In genomic region chrX:134933911-134934310, GRCh38 we compare ENCODE assay signal across 20 cellular contexts. TPM values are rescaled to one million over a fixed set of nuclear protein-coding genes. Genes with fewer than 3 reads are reported as not detected.
DNase-seq lines count a peak whose midpoint lies in the region; ATAC-seq and TF ChIP-seq lines count a peak whose summit lies in the region.
"Had no signal": no experiment of that assay in that cellular context is flagged by ENCODE, and none has a peak within 500 bp of the region (broad histone marks: within the 10 kb centered on the region; RNA-seq: fewer than 3 reads in every experiment).

No MANE protein-coding gene starts in this region.

- no peak for TF ChIP-seq CTCF in endothelial cell (IDR thresholded peaks at IDR 0.05; ENCODE audit: unreplicated experiment)

- H3K9me3 Mint-ChIP-seq in dendritic cell treated with granulocyte-macrophage colony-stimulating factor and Interleukin-4, amounts not matched to agents 40 ng/mL and 50 ng/mL, for 4 days: no peaks in the 10 kb centered on the region
- H3K9me3 Mint-ChIP-seq in endothelial cell (ENCODE audit: unreplicated experiment): no peaks in the 10 kb centered on the region
- H3K9me3 Mint-ChIP-seq: activated B cell treated with CpG ODN at 0.5 μM for 24 hours; activated T-cell treated with anti-CD3 and anti-CD28 coated beads, Interleukin-2, amount 50 U/mL, for 4 hours; CD8-positive, alpha-beta T cell; naive B cell had no signal

- DNase-seq in G401 (ENCODE audit: low spot score) (peak; percentile 45), NCI-H1694 treated with DMSO at 0.1 percent for 48 hours (lab: John Stamatoyannopoulos, UW) (peak; percentile 81), myocyte (ENCODE audit: low read depth) (peak; percentile 87), H4 (ENCODE audit: low spot score) (no peak), endothelial cell (ENCODE audit: low spot score) (no peak)
- DNase-seq: activated B cell treated with CpG ODN at 0.5 μM for 24 hours; activated CD8-positive, alpha-beta T cell treated with anti-CD3 and anti-CD28 coated beads, Interleukin-2, amount 10 ng/mL, durations not matched to agents 7 days and 5 days; activated T-cell treated with anti-CD3 and anti-CD28 coated beads, Interleukin-2, amount 50 U/mL, for 4 hours; CD8-positive, alpha-beta T cell; dermis blood vessel endothelial cell; naive B cell; SHP77; stimulated activated CD4-positive, alpha-beta T cell treated with anti-CD3 and anti-CD28 coated beads, Interleukin-4, amount 100 ng/mL, for 24 hours; T-helper 2 cell had no signal

- intact Hi-C loops in dendritic cell treated with granulocyte-macrophage colony-stimulating factor and Interleukin-4, amounts not matched to agents 40 ng/mL and 50 ng/mL, for 4 days (cut with micrococcal nuclease): no loop called here

- H3K4me3 Mint-ChIP-seq in dendritic cell treated with granulocyte-macrophage colony-stimulating factor and Interleukin-4, amounts not matched to agents 40 ng/mL and 50 ng/mL, for 4 days: no peak overlapping the region
- H3K4me3 Mint-ChIP-seq in endothelial cell (ENCODE audit: unreplicated experiment): no peak overlapping the region
- H3K4me3 Mint-ChIP-seq: activated B cell treated with CpG ODN at 0.5 μM for 24 hours; activated CD8-positive, alpha-beta T cell treated with anti-CD3 and anti-CD28 coated beads, Interleukin-2, amount 10 ng/mL, durations not matched to agents 7 days and 5 days; activated naive CD8-positive, alpha-beta T cell; activated T-cell treated with anti-CD3 and anti-CD28 coated beads, Interleukin-2, amount 50 U/mL, for 4 hours; CD8-positive, alpha-beta T cell; naive B cell had no signal

- ATAC-seq in GM21825 (IDR thresholded peaks at IDR 0.05; ENCODE audit: unreplicated experiment) (no peak), HG03097 (IDR thresholded peaks at IDR 0.05; ENCODE audit: low FRiP score, unreplicated experiment) (no peak)
- ATAC-seq: activated CD8-positive, alpha-beta T cell treated with anti-CD3 and anti-CD28 coated beads, Interleukin-2, amount 10 ng/mL, durations not matched to agents 7 days and 5 days; activated T-cell treated with anti-CD3 and anti-CD28 coated beads, Interleukin-2, amount 50 U/mL, for 4 hours; CD8-positive, alpha-beta T cell had no signal

- H3K27me3 Mint-ChIP-seq in dendritic cell treated with granulocyte-macrophage colony-stimulating factor and Interleukin-4, amounts not matched to agents 40 ng/mL and 50 ng/mL, for 4 days: peaks cover 3% of the 10 kb centered on the region
- no peaks in the 10 kb centered on the region for H3K27me3 Mint-ChIP-seq in endothelial cell (ENCODE audit: unreplicated experiment)
- H3K27me3 Mint-ChIP-seq: activated naive CD8-positive, alpha-beta T cell; brain had no signal

- in situ Hi-C loops in G401 (cut with HindIII; ENCODE audit: low sequenced_read_pairs): no loop called here

- H3K36me3 Mint-ChIP-seq in dendritic cell treated with granulocyte-macrophage colony-stimulating factor and Interleukin-4, amounts not matched to agents 40 ng/mL and 50 ng/mL, for 4 days (ENCODE audit: low read depth): no peaks in the 10 kb centered on the region
- H3K36me3 Mint-ChIP-seq in endothelial cell (ENCODE audit: low read depth, unreplicated experiment): no peaks in the 10 kb centered on the region
- H3K36me3 Mint-ChIP-seq: activated naive CD8-positive, alpha-beta T cell; brain; CD8-positive, alpha-beta T cell; naive B cell had no signal

- peak overlapping the region; percentile 41 for H3K27ac Mint-ChIP-seq in dendritic cell treated with granulocyte-macrophage colony-stimulating factor and Interleukin-4, amounts not matched to agents 40 ng/mL and 50 ng/mL, for 4 days
- no peak overlapping the region for H3K27ac Mint-ChIP-seq in endothelial cell (ENCODE audit: unreplicated experiment)
- H3K27ac Mint-ChIP-seq: activated B cell treated with CpG ODN at 0.5 μM for 24 hours; activated CD8-positive, alpha-beta T cell treated with anti-CD3 and anti-CD28 coated beads, Interleukin-2, amount 10 ng/mL, durations not matched to agents 7 days and 5 days; activated naive CD8-positive, alpha-beta T cell; CD8-positive, alpha-beta T cell; naive B cell had no signal

- H3K4me1 Mint-ChIP-seq in dendritic cell treated with granulocyte-macrophage colony-stimulating factor and Interleukin-4, amounts not matched to agents 40 ng/mL and 50 ng/mL, for 4 days (ENCODE audit: low read depth): no peaks in the 10 kb centered on the region
- no peaks in the 10 kb centered on the region for H3K4me1 Mint-ChIP-seq in endothelial cell (ENCODE audit: unreplicated experiment)
- H3K4me1 Mint-ChIP-seq: activated B cell treated with CpG ODN at 0.5 μM for 24 hours, naive B cell had no signal

RNA-seq across cellular contexts. Expression of gene MOSPD1, which starts 18.9 kb away (rescaled TPM):
- total RNA-seq in G401 (2014; rRNA removed; shearing (Covaris generic)): 59.1 and 115 TPM in 2 replicates
- 67.4 and 140 TPM in 2 replicates for total RNA-seq in myocyte
- 21.3 TPM for polyA plus RNA-seq in myocyte (2012)
- total RNA-seq in H4 (2014; rRNA removed; shearing (Covaris generic)): 25.3 and 29.0 TPM in 2 replicates
- total RNA-seq in endothelial cell (ENCODE audit: unreplicated experiment): 18.3 TPM

RNA-seq across cellular contexts. Expression of gene SMIM10, which starts 56.9 kb away (rescaled TPM):
- 0.43 and 1.3 TPM in 2 replicates for total RNA-seq in G401 (2014; rRNA removed; shearing (Covaris generic))
- 0.31 and 4.7 TPM in 2 replicates for total RNA-seq in myocyte
- 3.1 TPM for polyA plus RNA-seq in myocyte (2012)
- 7.2 and 7.6 TPM in 2 replicates for total RNA-seq in H4 (2014; rRNA removed; shearing (Covaris generic))
- 0.51 TPM for total RNA-seq in endothelial cell (ENCODE audit: unreplicated experiment)
- total RNA-seq: CD8-positive, alpha-beta T cell; HT-29 had no signal

Comparison
In these comparisons a context has a peak if more than half of its experiments do, and no peak if none do; other contexts are left out.
1. DNase-seq: peak in G401 (single experiment), NCI-H1694 treated with DMSO at 0.1 percent for 48 hours (single experiment) and myocyte (single experiment); none in H4 (single experiment) and endothelial cell (single experiment).